Comparison of ENCODE assay signal across 13 cellular contexts in genomic region chr6:19433101-19433500, GRCh38.
DNase-seq lines count a peak whose midpoint lies in the region; TF ChIP-seq lines count a peak whose summit lies in the region.
"Had no signal": no experiment of that assay in that cellular context is flagged by ENCODE, and none has a peak within 500 bp of the region (broad histone marks: within the 10 kb centered on the region; RNA-seq: fewer than 3 reads in every experiment).

No MANE protein-coding gene starts in this region.

- peak overlapping the region in 2 of 3 donors; percentile 19 to 43 for H3K4me3 ChIP-seq in breast epithelium
- H3K4me3 ChIP-seq: tibial artery had no signal

- TF ChIP-seq CTCF in breast epithelium (IDR thresholded peaks at IDR 0.05) (no peak), MCF 10A (IDR thresholded peaks at IDR 0.05; ENCODE audit: unreplicated experiment) (no peak)

- H3K9me3 ChIP-seq in breast epithelium, result no peaks in the 10 kb centered on the region
- H3K9me3 ChIP-seq: tibial artery had no signal

- H3K27ac ChIP-seq in breast epithelium, result peak overlapping the region; percentile 56 to 68
- H3K27ac ChIP-seq: RWPE1, tibial artery had no signal

- intact Hi-C loops in breast epithelium (cut with DNase I; ENCODE audit: low total_unique reads), result no loop called here
- intact Hi-C loops in MCF 10A (cut with micrococcal nuclease), result no loop called here

- no TSS peak for BruUV-seq in MCF 10A (replicated peaks; lab: Mats Ljungman, UMichigan)

- CTCF ChIA-PET in MCF 10A (lab: Yijun Ruan, JAX), result interaction anchor here (0.6 to 1.8 kb wide), 2 partner anchors 9 to 253 kb away, joined by 3 read pairs; no protein-coding TSS in a partner anchor

- H3K27me3 Mint-ChIP-seq in MCF 10A (ENCODE audit: insufficient read depth, unreplicated experiment), result no peaks in the 10 kb centered on the region

- no peaks in the 10 kb centered on the region for H3K36me3 ChIP-seq in breast epithelium
- H3K36me3 ChIP-seq: tibial artery had no signal

- peaks cover 6% of the 10 kb centered on the region for H3K4me1 Mint-ChIP-seq in MCF 10A (ENCODE audit: insufficient read depth, unreplicated experiment)

- no peak overlapping the region for H3K27ac Mint-ChIP-seq in MCF 10A (ENCODE audit: low read depth, unreplicated experiment)

- DNase-seq in breast epithelium (ENCODE audit: low spot score in 2 of 2), result peak in 1 of 2 donors; percentile 53
- no peak for DNase-seq in MCF 10A (ENCODE audit: unreplicated experiment)
- DNase-seq in OCI-M1 (lab: John Stamatoyannopoulos, UW), result peak; percentile 59
- DNase-seq in foreskin melanocyte, result peak; percentile 13
- DNase-seq in ureter (ENCODE audit: low spot score), result peak; percentile 52
- no peak for DNase-seq in HUDEP-2 (lab: John Stamatoyannopoulos, UW; ENCODE audit: unreplicated experiment in 76 of 76)
- no peak for DNase-seq in activated CD4-positive, alpha-beta T cell treated with anti-CD3 and anti-CD28 coated beads for 4 hours
- no peak for DNase-seq in germinal center (ENCODE audit: low spot score)
- DNase-seq: activated T-cell treated with anti-CD3 and anti-CD28 coated beads, Interleukin-2, amount 50 U/mL, for 48 hours; dermis blood vessel endothelial cell; NCI-H526 treated with DMSO at 0.1 percent for 48 hours; tibial artery had no signal

- H3K9me3 Mint-ChIP-seq in MCF 10A (ENCODE audit: unreplicated experiment), result peaks cover 7% of the 10 kb centered on the region

- H3K36me3 Mint-ChIP-seq in MCF 10A (ENCODE audit: insufficient read depth, unreplicated experiment), result no peaks in the 10 kb centered on the region

- no peak overlapping the region for H3K4me3 Mint-ChIP-seq in MCF 10A (ENCODE audit: unreplicated experiment)

- no peaks in the 10 kb centered on the region for H3K4me1 ChIP-seq in breast epithelium
- H3K4me1 ChIP-seq: tibial artery had no signal

- no peaks in the 10 kb centered on the region for H3K27me3 ChIP-seq in breast epithelium
- H3K27me3 ChIP-seq: tibial artery had no signal

- POLR2A ChIA-PET in MCF 10A (lab: Yijun Ruan, JAX), result no interaction called here

- no peak for TF ChIP-seq POLR2A in breast epithelium (IDR thresholded peaks at IDR 0.05)

Comparison
In these comparisons a context has a peak if more than half of its experiments do, and no peak if none do; other contexts are left out.
1. DNase-seq: peak in OCI-M1 (single experiment), foreskin melanocyte (single experiment) and ureter (single experiment); none in MCF 10A (single experiment), HUDEP-2 (0 of 76), activated CD4-positive, alpha-beta T cell treated with anti-CD3 and anti-CD28 coated beads for 4 hours (0 of 2) and germinal center (single experiment).